ENCODE assay signal across 18 cellular contexts in genomic region chr9:81798606-81799005, GRCh38.
A peak's percentile ranks its signal among the peaks of the same experiment; 100 is the strongest.
DNase-seq lines count a peak whose midpoint lies in the region; ATAC-seq and TF ChIP-seq lines count a peak whose summit lies in the region.
"Had no signal": no experiment of that assay in that cellular context is flagged by ENCODE, and none has a peak within 500 bp of the region (broad histone marks: within the 10 kb centered on the region; RNA-seq: fewer than 3 reads in every experiment).

No MANE protein-coding gene starts in this region.

- TF ChIP-seq CTCF in left ventricle myocardium inferior (IDR thresholded peaks at IDR 0.05; ENCODE audit: borderline replicate concordance) (no peak), hepatocyte (IDR thresholded peaks at IDR 0.05; ENCODE audit: poor library complexity) (no peak), psoas muscle (IDR thresholded peaks at IDR 0.05) (no peak)

- no peaks in the 10 kb centered on the region for H3K4me1 ChIP-seq in left ventricle myocardium inferior
- H3K4me1 ChIP-seq in hepatocyte (ENCODE audit: insufficient read depth), result no peaks in the 10 kb centered on the region
- no peaks in the 10 kb centered on the region for H3K4me1 ChIP-seq in aorta (ENCODE audit: control insufficient read depth in 1 of 2, insufficient read depth in 2 of 2, low read length in 2 of 2)
- no peaks in the 10 kb centered on the region for H3K4me1 ChIP-seq in psoas muscle
- H3K4me1 ChIP-seq: BLaER1, HAP-1 had no signal

- no peak overlapping the region for H3K4me3 ChIP-seq in left ventricle myocardium inferior
- H3K4me3 ChIP-seq in hepatocyte, result no peak overlapping the region
- H3K4me3 ChIP-seq in aorta (ENCODE audit: low read length in 2 of 2), result no peak overlapping the region
- H3K4me3 ChIP-seq in psoas muscle, result no peak overlapping the region
- H3K4me3 ChIP-seq: BLaER1, HAP-1 had no signal

- ATAC-seq in left ventricle myocardium superior (peak; percentile 21), aorta (ENCODE audit: low FRiP score) (peak; percentile 66), psoas muscle (no peak)
- ATAC-seq: Panc1 had no signal

- H3K27me3 ChIP-seq in left ventricle myocardium inferior (ENCODE audit: low read depth) (peaks cover 19% of the 10 kb centered on the region), hepatocyte (no peaks in the 10 kb centered on the region), aorta (ENCODE audit: control insufficient read depth in 1 of 2, insufficient read depth in 2 of 2, low read length in 1 of 2) (no peaks in the 10 kb centered on the region), psoas muscle (ENCODE audit: insufficient read depth in 3 of 3, low read length in 2 of 3) (no peaks in the 10 kb centered on the region)
- H3K27me3 ChIP-seq: BLaER1 had no signal

- no peak overlapping the region for H3K4me2 ChIP-seq in hepatocyte
- H3K4me2 ChIP-seq: BLaER1 had no signal

- no peaks in the 10 kb centered on the region for H3K79me2 ChIP-seq in hepatocyte

- H3K36me3 ChIP-seq in left ventricle myocardium inferior, result no peaks in the 10 kb centered on the region
- no peaks in the 10 kb centered on the region for H3K36me3 ChIP-seq in hepatocyte (replicated peaks; ENCODE audit: insufficient read depth, low read depth)
- no peaks in the 10 kb centered on the region for H3K36me3 ChIP-seq in aorta (ENCODE audit: control insufficient read depth in 1 of 2, insufficient read depth in 2 of 2, low read length in 1 of 2)
- no peaks in the 10 kb centered on the region for H3K36me3 ChIP-seq in psoas muscle (ENCODE audit: insufficient read depth in 1 of 2, low read depth in 1 of 2)
- H3K36me3 ChIP-seq: BLaER1, HAP-1 had no signal

- H2AFZ ChIP-seq in hepatocyte, result peak overlapping the region; percentile 10

- H3K9me3 ChIP-seq in left ventricle myocardium inferior (replicated peaks) (no peaks in the 10 kb centered on the region), hepatocyte (ENCODE audit: low read depth) (no peaks in the 10 kb centered on the region), aorta (ENCODE audit: control insufficient read depth, low read length) (no peaks in the 10 kb centered on the region), psoas muscle (no peaks in the 10 kb centered on the region)
- H3K9me3 ChIP-seq: BLaER1, HAP-1 had no signal

- H4K20me1 ChIP-seq in hepatocyte (ENCODE audit: insufficient read depth, poor library complexity, severe bottlenecking), result no peaks in the 10 kb centered on the region
- H4K20me1 ChIP-seq: BLaER1 had no signal

- 59% methylated on average over 3 of the region's 3 CpGs for WGBS in hepatocyte (ENCODE audit: low lambda C conversion rate, missing lambda C conversion rate)
- 7 to 12% methylated on average over 3 of the region's 3 CpGs for WGBS in aorta, 2 donors
- 79 to 87% (median 80%) methylated on average over 3 of the region's 3 CpGs for WGBS in psoas muscle, 3 donors

- H3K27ac ChIP-seq in left ventricle myocardium inferior (replicated peaks) (no peak overlapping the region), hepatocyte (no peak overlapping the region), aorta (ENCODE audit: low read depth in 1 of 2, low read length in 2 of 2) (no peak overlapping the region), psoas muscle (no peak overlapping the region)
- H3K27ac ChIP-seq: BLaER1 had no signal

- intact Hi-C loops in left ventricle myocardium superior (cut with micrococcal nuclease) (no loop called here), left ventricle myocardium inferior (cut with micrococcal nuclease) (no loop called here), aorta (cut with DNase I) (no loop called here), psoas muscle (cut with DNase I) (no loop called here)

- DNase-seq in left ventricle myocardium superior (no peak), left ventricle myocardium inferior (no peak), astrocyte of the hippocampus (ENCODE audit: low read depth, low spot score) (peak; percentile 34), hepatocyte (ENCODE audit: low spot score) (no peak), aorta (no peak), psoas muscle (no peak), NCI-H1105 treated with DMSO at 0.1 percent for 48 hours (lab: John Stamatoyannopoulos, UW) (no peak)
- DNase-seq in activated naive CD4-positive, alpha-beta T cell treated with anti-CD3 and anti-CD28 coated beads, Interleukin-2, amount 50 U/mL, for 16 hours, result no peak
- DNase-seq: CD4-positive, alpha-beta memory T cell; DMS153; GF-D8; MM.1S; NCI-H1092 treated with DMSO at 0.1 percent for 48 hours; NCI-H2081 treated with DMSO at 0.1 percent for 48 hours; NCI-H446 treated with DMSO at 0.1 percent for 48 hours had no signal

- H3K9me2 ChIP-seq in hepatocyte (replicated peaks; ENCODE audit: insufficient read depth), result no peaks in the 10 kb centered on the region

Comparison
In these comparisons a context has a peak if more than half of its experiments do, and no peak if none do; other contexts are left out.
1. ATAC-seq: peak in left ventricle myocardium superior (single experiment) and aorta (single experiment); none in psoas muscle (0 of 4).